In the genomic region with DNA sequence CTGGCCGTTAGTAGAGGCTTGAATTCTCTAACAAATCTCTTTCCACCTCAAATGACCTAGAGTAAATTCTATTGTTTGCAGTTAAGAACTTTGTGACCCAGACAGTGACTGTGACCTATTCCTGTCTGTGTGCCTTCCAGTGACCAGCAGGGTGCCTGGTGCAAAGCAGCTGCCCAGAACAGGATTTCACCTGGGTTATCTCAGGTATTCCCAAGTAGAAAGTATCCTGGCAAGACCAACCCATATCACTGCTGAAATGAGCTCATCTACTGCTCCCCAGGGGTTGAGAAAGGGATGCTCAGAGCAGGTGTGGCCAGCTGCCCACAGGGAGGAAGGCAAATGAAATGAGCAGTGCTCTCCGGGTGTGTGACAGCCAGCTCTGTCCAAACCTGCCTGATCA, we compare ENCODE assay signal across 26 cellular contexts. TPM values are rescaled to one million over a fixed set of nuclear protein-coding genes. Genes with fewer than 3 reads are reported as not detected.
DNase-seq lines count a peak whose midpoint lies in the region; ATAC-seq lines count a peak whose summit lies in the region.
"Had no signal": no experiment of that assay in that cellular context is flagged by ENCODE, and none has a peak within 500 bp of the region (broad histone marks: within the 10 kb centered on the region; RNA-seq: fewer than 3 reads in every experiment).

No MANE protein-coding gene starts in this region.

- H3K4me1 Mint-ChIP-seq in activated T-helper 17 cell treated with anti-CD3 and anti-CD28 coated beads, Interleukin-2, amount 50 U/mL, for 72 hours = no peaks in the 10 kb centered on the region
- H3K4me1 Mint-ChIP-seq: naive B cell had no signal

- DNase-seq in NCI-H748 (lab: John Stamatoyannopoulos, UW; ENCODE audit: unreplicated experiment) (peak; percentile 23), NCI-H748 treated with DMSO at 0.1 percent for 48 hours (lab: John Stamatoyannopoulos, UW) (no peak), NCI-H345 treated with DMSO at 0.1 percent for 48 hours (lab: John Stamatoyannopoulos, UW; ENCODE audit: unreplicated experiment) (peak; percentile 22), D341Med (ENCODE audit: low spot score) (no peak)
- DNase-seq: activated CD4-positive, alpha-beta T cell treated with anti-CD3 and anti-CD28 coated beads for 1 hour; DND-41; H9; heart right ventricle; left colon; naive B cell; NCI-H1694 treated with DMSO at 0.1 percent for 48 hours; NCI-H446 treated with DMSO at 0.1 percent for 48 hours; nucleus accumbens; RPMI8226; transverse colon had no signal

- H3K36me3 Mint-ChIP-seq in activated T-helper 17 cell treated with anti-CD3 and anti-CD28 coated beads, Interleukin-2, amount 50 U/mL, for 72 hours (ENCODE audit: low read depth) = no peaks in the 10 kb centered on the region
- H3K36me3 Mint-ChIP-seq: naive B cell had no signal

- H3K9me3 Mint-ChIP-seq in activated T-helper 17 cell treated with anti-CD3 and anti-CD28 coated beads, Interleukin-2, amount 50 U/mL, for 72 hours = no peaks in the 10 kb centered on the region
- H3K9me3 Mint-ChIP-seq: H9, naive B cell had no signal

- H3K27ac Mint-ChIP-seq in activated T-helper 17 cell treated with anti-CD3 and anti-CD28 coated beads, Interleukin-2, amount 50 U/mL, for 72 hours = no peak overlapping the region
- H3K27ac Mint-ChIP-seq: B cell, naive B cell had no signal

- H3K4me3 Mint-ChIP-seq in activated T-helper 17 cell treated with anti-CD3 and anti-CD28 coated beads, Interleukin-2, amount 50 U/mL, for 72 hours = no peak overlapping the region
- H3K4me3 Mint-ChIP-seq: B cell, H9, naive B cell had no signal

- H3K27me3 Mint-ChIP-seq in activated T-helper 17 cell treated with anti-CD3 and anti-CD28 coated beads, Interleukin-2, amount 50 U/mL, for 72 hours = peaks cover 8% of the 10 kb centered on the region
- H3K27me3 Mint-ChIP-seq: naive B cell had no signal

- ATAC-seq in esophagus mucosa = peak; percentile 81
- ATAC-seq in HG03457 (IDR thresholded peaks at IDR 0.05; ENCODE audit: unreplicated experiment) = no peak
- ATAC-seq in GM18868 (IDR thresholded peaks at IDR 0.05; ENCODE audit: unreplicated experiment) = no peak
- ATAC-seq in activated T-helper 17 cell treated with anti-CD3 and anti-CD28 coated beads, Interleukin-2, amount 50 U/mL, for 72 hours (replicated peaks) = no peak
- ATAC-seq: heart right ventricle, left colon had no signal

RNA-seq across cellular contexts. Expression of gene MSMB, which starts 2.1 kb away (rescaled TPM):
- total RNA-seq in esophagus mucosa = 0.64 TPM
- total RNA-seq in activated T-helper 17 cell treated with anti-CD3 and anti-CD28 coated beads, Interleukin-2, amount 50 U/mL, for 72 hours = not detected
- total RNA-seq: B cell; cerebellum; H9; heart right ventricle; left colon; MCF 10A; mesenteric fat pad; pulmonary artery endothelial cell; SK-MEL-5; T-helper 1 cell treated with Interleukin-12 subunit alpha and Interleukin-12 subunit beta and Interleukin-4 antibody, amounts not matched to agents 30 ng/mL and 1 ng/mL, for 36 hours; transverse colon had no signal

RNA-seq across cellular contexts. Expression of gene NCOA4, which starts 17.7 kb away (rescaled TPM):
- total RNA-seq in esophagus mucosa = 100 TPM
- total RNA-seq in activated T-helper 17 cell treated with anti-CD3 and anti-CD28 coated beads, Interleukin-2, amount 50 U/mL, for 72 hours = 100 to 1,000 TPM in 1 of 2 donors, 10 to 100 TPM in 1; 74.0 to 114 TPM

Comparison
In these comparisons a context has a peak if more than half of its experiments do, and no peak if none do; other contexts are left out.
1. DNase-seq: peak in NCI-H748 (single experiment) and NCI-H345 treated with DMSO at 0.1 percent for 48 hours (single experiment); none in NCI-H748 treated with DMSO at 0.1 percent for 48 hours (single experiment) and D341Med (single experiment).